ENCODE assay signal across 20 cellular contexts in the genomic region with DNA sequence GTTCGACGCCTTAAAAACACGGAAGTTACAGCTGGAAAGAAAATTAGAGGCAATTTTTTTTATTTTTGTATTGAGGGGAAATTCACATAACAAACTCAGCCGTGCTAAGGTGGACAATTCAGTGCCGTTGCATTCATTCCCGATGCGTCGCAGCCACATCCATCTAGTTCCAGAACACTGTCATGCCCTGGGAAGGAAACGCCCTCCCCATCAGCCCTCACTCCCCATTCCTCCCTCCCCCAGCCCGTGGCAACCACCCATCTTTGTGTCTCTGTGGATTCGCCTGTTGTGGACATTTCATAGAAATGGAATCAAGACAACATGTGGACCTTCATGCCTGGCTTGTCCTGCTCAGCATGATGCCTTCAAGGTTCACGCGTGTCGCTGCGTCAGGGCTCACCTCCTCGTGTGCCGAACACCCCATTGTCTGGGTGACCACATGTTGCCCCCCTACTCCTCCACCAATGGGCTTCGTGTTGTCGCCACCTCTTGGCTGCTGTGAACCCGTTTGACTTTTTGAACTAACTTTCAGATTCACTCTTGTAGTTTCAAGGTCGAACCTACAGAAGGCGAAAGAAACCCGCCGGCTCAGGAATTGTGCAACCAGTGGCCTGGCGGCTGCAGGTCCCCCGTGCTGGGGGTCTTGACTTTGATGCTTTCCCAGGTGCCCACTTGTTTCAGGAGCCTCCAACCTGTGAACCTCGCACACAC. TPM values are rescaled to one million over a fixed set of nuclear protein-coding genes. Genes with fewer than 3 reads are reported as not detected.
DNase-seq lines count a peak whose midpoint lies in the region; ATAC-seq, FAIRE-seq and TF ChIP-seq lines count a peak whose summit lies in the region.
"Had no signal": no experiment of that assay in that cellular context is flagged by ENCODE, and none has a peak within 500 bp of the region (broad histone marks: within the 10 kb centered on the region; RNA-seq: fewer than 3 reads in every experiment).

No MANE protein-coding gene starts in this region.

- H3K27ac ChIP-seq in RWPE1 (peak overlapping the region; percentile 81), H1 (ENCODE audit: low read depth, low read length) (no peak overlapping the region), substantia nigra (ENCODE audit: low read depth, low read length, poor library complexity, severe bottlenecking) (no peak overlapping the region)
- H3K27ac ChIP-seq: colonic mucosa, epithelial cell of prostate had no signal

- H3K9ac ChIP-seq in H1 (replicated peaks in 1 of 4; ENCODE audit: extremely low read depth in 1 of 4, low read depth in 3 of 4, low read length in 3 of 4): no peak overlapping the region

- H3K4me3 Mint-ChIP-seq in natural killer cell treated with Interleukin-12 subunit alpha and Interleukin-12 subunit beta and Interleukin-15 and Interleukin-18, amount 100 ng/mL, for 72 hours: peak overlapping the region; percentile 12
- no peak overlapping the region for H3K4me3 Mint-ChIP-seq in natural killer cell
- no peak overlapping the region for H3K4me3 Mint-ChIP-seq in stimulated activated memory B cell treated with anti-CD40 and anti-IgM and Interleukin-4, amounts not matched to agents 10 μg/mL and 1 μg/mL and 100 μg/mL, for 72 hours
- H3K4me3 Mint-ChIP-seq: activated B cell treated with CpG ODN at 0.5 μM for 24 hours, mesothelial cell of epicardium, T-cell had no signal

- DNase-seq in natural killer cell treated with Interleukin-12 subunit alpha and Interleukin-12 subunit beta and Interleukin-15 and Interleukin-18, amount 100 ng/mL, for 72 hours (ENCODE audit: low spot score): no peak
- DNase-seq in natural killer cell (no peak), RWPE1 (ENCODE audit: low spot score) (no peak), H1 (ENCODE audit: low read depth in 1 of 2, low spot score in 2 of 2) (peak in 1 of 2 experiments; percentile 33), dermis blood vessel endothelial cell (no peak), substantia nigra (lab: John Stamatoyannopoulos, UW) (no peak), ureter (ENCODE audit: low spot score) (no peak)
- DNase-seq: activated B cell treated with CpG ODN at 0.5 μM for 24 hours, colonic mucosa, GF-D8, glutamatergic neuron, islet precursor cell, KG1, NCI-H1105 treated with DMSO at 0.1 percent for 48 hours, NCI-H2171 treated with DMSO at 0.1 percent for 48 hours, occipital lobe, T-cell had no signal

- no peak overlapping the region for H3K23ac ChIP-seq in H1 (ENCODE audit: insufficient read length)

- H2AFZ ChIP-seq in H1 (ENCODE audit: low read length): no peak overlapping the region

- H3K27me3 Mint-ChIP-seq in natural killer cell treated with Interleukin-12 subunit alpha and Interleukin-12 subunit beta and Interleukin-15 and Interleukin-18, amount 100 ng/mL, for 72 hours: no peaks in the 10 kb centered on the region
- no peaks in the 10 kb centered on the region for H3K27me3 Mint-ChIP-seq in natural killer cell (ENCODE audit: low read depth in 2 of 2)
- H3K27me3 Mint-ChIP-seq in stimulated activated memory B cell treated with anti-CD40 and anti-IgM and Interleukin-4, amounts not matched to agents 10 μg/mL and 1 μg/mL and 100 μg/mL, for 72 hours: no peaks in the 10 kb centered on the region
- H3K27me3 Mint-ChIP-seq: activated B cell treated with CpG ODN at 0.5 μM for 24 hours, T-cell had no signal

- TF ChIP-seq CTCF in natural killer cell (IDR thresholded peaks at IDR 0.05): no peak
- TF ChIP-seq CTCF in RWPE1 (conservative IDR thresholded peaks at IDR 0.05; ENCODE audit: low read depth): no peak
- peak in 2 of 3 experiments; percentile 56 to 58; a peak in 3 of 4 replicates for TF ChIP-seq CTCF in H1 (IDR thresholded peaks at IDR 0.05; ENCODE audit: control extremely low read depth in 1 of 3, insufficient read depth in 1 of 3, low read depth in 1 of 3, low read length in 3 of 3)

- peaks cover 7 to 10% of the 10 kb centered on the region in 2 donors for H3K4me1 Mint-ChIP-seq in natural killer cell treated with Interleukin-12 subunit alpha and Interleukin-12 subunit beta and Interleukin-15 and Interleukin-18, amount 100 ng/mL, for 72 hours (ENCODE audit: low read depth in 2 of 2)
- peaks cover 4 to 9% of the 10 kb centered on the region in 2 donors for H3K4me1 Mint-ChIP-seq in natural killer cell
- H3K4me1 Mint-ChIP-seq in stimulated activated memory B cell treated with anti-CD40 and anti-IgM and Interleukin-4, amounts not matched to agents 10 μg/mL and 1 μg/mL and 100 μg/mL, for 72 hours: peaks cover 23% of the 10 kb centered on the region
- H3K4me1 Mint-ChIP-seq: activated B cell treated with CpG ODN at 0.5 μM for 24 hours, mesothelial cell of epicardium had no signal

- H4K20me1 ChIP-seq in H1 (replicated peaks in 1 of 2; ENCODE audit: control insufficient read depth in 1 of 2, insufficient read depth in 2 of 2, low read length in 2 of 2): peaks cover 0 to 15% of the 10 kb centered on the region in 2 experiments

- CTCF ChIA-PET in RWPE1 (lab: Yijun Ruan, JAX): no interaction called here
- CTCF ChIA-PET in H1 (lab: Charles Lee; ENCODE audit: partially characterized antibody): interaction anchor here (0.6 to 1.6 kb wide), 10 partner anchors 10 to 321 kb away, joined by 3 to 7 read pairs (median 4); no protein-coding TSS in a partner anchor

- FAIRE-seq in H1 (lab: Jason Lieb, UNC): peak; percentile 65

- H3K9me3 ChIP-seq in H1 (ENCODE audit: insufficient read depth in 2 of 2, low read depth in 1 of 2, low read length in 1 of 2): peaks cover 0 to 6% of the 10 kb centered on the region in 2 experiments; a peak in 1 of 4 replicates
- H3K9me3 ChIP-seq: colonic mucosa had no signal

- no peak overlapping the region for H3K14ac ChIP-seq in H1 (ENCODE audit: insufficient read length)

- no peak overlapping the region for H3K56ac ChIP-seq in H1 (replicated peaks; ENCODE audit: insufficient read length, low read depth, low read length)

- no peak overlapping the region for H2BK120ac ChIP-seq in H1 (replicated peaks; ENCODE audit: low read depth, low read length)

- H3K4me1 ChIP-seq in H1 (replicated peaks in 1 of 4; ENCODE audit: control insufficient read depth in 3 of 4, insufficient read depth in 4 of 4, low read length in 3 of 4): no peaks in the 10 kb centered on the region; a peak in 1 of 7 replicates
- H3K4me1 ChIP-seq: colonic mucosa had no signal

- peak overlapping the region; percentile 94; the same call in 1 of the 2 replicates for H2AK5ac ChIP-seq in H1 (ENCODE audit: low read depth, low read length)

- 94% methylated on average over 25 of the region's 27 CpGs; no CpG with 5 or more reads in 1 of the 2 experiments for WGBS in H1 (ENCODE audit: extremely low coverage in 1 of 2, insufficient coverage in 1 of 2, insufficient read length in 1 of 2, insufficient replicate concordance in 2 of 2, low coverage in 1 of 2, low lambda C conversion rate in 2 of 2, missing lambda C conversion rate in 1 of 2), 2 experiments

- no peaks in the 10 kb centered on the region for H3K27me3 ChIP-seq in H1 (replicated peaks in 1 of 4; ENCODE audit: control insufficient read depth in 3 of 4, extremely low read depth in 1 of 4, insufficient read depth in 3 of 4, low read length in 3 of 4)
- H3K27me3 ChIP-seq: colonic mucosa had no signal

- H2BK5ac ChIP-seq in H1 (ENCODE audit: low read depth, low read length): no peak overlapping the region

- POLR2A ChIA-PET in RWPE1 (lab: Yijun Ruan, JAX; ENCODE audit: low non-redundant PET): no interaction called here
- POLR2A ChIA-PET in H1 (lab: Charles Lee; ENCODE audit: partially characterized antibody): interaction anchor here (1.6 kb wide), 1 partner anchor 18 kb away, joined by 4 read pairs; no protein-coding TSS in a partner anchor

- no peaks in the 10 kb centered on the region for H3K9me3 Mint-ChIP-seq in natural killer cell treated with Interleukin-12 subunit alpha and Interleukin-12 subunit beta and Interleukin-15 and Interleukin-18, amount 100 ng/mL, for 72 hours
- no peaks in the 10 kb centered on the region for H3K9me3 Mint-ChIP-seq in natural killer cell
- H3K9me3 Mint-ChIP-seq in stimulated activated memory B cell treated with anti-CD40 and anti-IgM and Interleukin-4, amounts not matched to agents 10 μg/mL and 1 μg/mL and 100 μg/mL, for 72 hours: no peaks in the 10 kb centered on the region
- H3K9me3 Mint-ChIP-seq: activated B cell treated with CpG ODN at 0.5 μM for 24 hours, mesothelial cell of epicardium, T-cell had no signal

- H4K8ac ChIP-seq in H1 (ENCODE audit: extremely low read depth, insufficient read depth, low read length): peak overlapping the region; percentile 3; the same call in 1 of the 2 replicates

- no peak for ATAC-seq in natural killer cell treated with Interleukin-12 subunit alpha and Interleukin-12 subunit beta and Interleukin-15 and Interleukin-18, amount 100 ng/mL, for 72 hours
- no peak for ATAC-seq in natural killer cell
- no peak for ATAC-seq in stimulated activated memory B cell treated with anti-CD40 and anti-IgM and Interleukin-4, amounts not matched to agents 10 μg/mL and 1 μg/mL and 100 μg/mL, for 72 hours
- ATAC-seq: T-cell had no signal

- no peak for TF ChIP-seq EP300 in H1 (IDR thresholded peaks at IDR 0.05; ENCODE audit: borderline replicate concordance in 1 of 2, low read depth in 2 of 2, low read length in 2 of 2)

- no peak overlapping the region for H4K91ac ChIP-seq in H1 (replicated peaks; ENCODE audit: insufficient read length, low read length)

- intact Hi-C loops in natural killer cell (cut with micrococcal nuclease): no loop called here

- no peak overlapping the region for H3K18ac ChIP-seq in H1 (ENCODE audit: extremely low read depth, low read length)

- H3K79me2 ChIP-seq in H1 (ENCODE audit: control insufficient read depth in 1 of 2, insufficient read depth in 2 of 2, low read length in 2 of 2): no peaks in the 10 kb centered on the region

- H3K36me3 Mint-ChIP-seq in natural killer cell treated with Interleukin-12 subunit alpha and Interleukin-12 subunit beta and Interleukin-15 and Interleukin-18, amount 100 ng/mL, for 72 hours: no peaks in the 10 kb centered on the region
- no peaks in the 10 kb centered on the region for H3K36me3 Mint-ChIP-seq in natural killer cell
- peaks cover 18% of the 10 kb centered on the region for H3K36me3 Mint-ChIP-seq in stimulated activated memory B cell treated with anti-CD40 and anti-IgM and Interleukin-4, amounts not matched to agents 10 μg/mL and 1 μg/mL and 100 μg/mL, for 72 hours
- H3K36me3 Mint-ChIP-seq: T-cell had no signal

- peak overlapping the region; percentile 11; the same call in 1 of the 2 replicates for H2BK12ac ChIP-seq in H1 (ENCODE audit: low read depth, low read length)

- peak overlapping the region; percentile 69 for H3K4ac ChIP-seq in H1 (replicated peaks; ENCODE audit: insufficient read length, low read depth, low read length)

- no peaks in the 10 kb centered on the region for H3K36me3 ChIP-seq in H1 (ENCODE audit: control insufficient read depth in 2 of 4, insufficient read depth in 4 of 4, low read length in 3 of 4)
- H3K36me3 ChIP-seq: colonic mucosa had no signal

- H3K4me3 ChIP-seq in H1 (ENCODE audit: extremely low read depth in 1 of 4, insufficient read depth in 2 of 4, low read depth in 3 of 4, low read length in 4 of 4): no peak overlapping the region
- H3K4me3 ChIP-seq: colonic mucosa had no signal

- no peaks in the 10 kb centered on the region for H3K23me2 ChIP-seq in H1 (ENCODE audit: low read depth, low read length)

- TF ChIP-seq RAD21 in H1 (IDR thresholded peaks at IDR 0.05 in 1 of 2, conservative IDR thresholded peaks at IDR 0.05 in 1 of 2; ENCODE audit: low read depth in 2 of 2, low read length in 2 of 2): peak; percentile 49 to 62

- no peak for TF ChIP-seq POLR2A in H1 (IDR thresholded peaks at IDR 0.05; ENCODE audit: control extremely low read depth in 1 of 2, low read depth in 2 of 2, low read length in 2 of 2)

- H2BK20ac ChIP-seq in H1 (ENCODE audit: low read length): no peak overlapping the region

- H3K79me1 ChIP-seq in H1 (ENCODE audit: low read depth, low read length): peaks cover 4% of the 10 kb centered on the region; the same call in 1 of the 2 replicates

- H3K27ac Mint-ChIP-seq in natural killer cell treated with Interleukin-12 subunit alpha and Interleukin-12 subunit beta and Interleukin-15 and Interleukin-18, amount 100 ng/mL, for 72 hours: peak overlapping the region in 1 of 2 donors; percentile 44
- no peak overlapping the region for H3K27ac Mint-ChIP-seq in natural killer cell
- peak overlapping the region; percentile 76 for H3K27ac Mint-ChIP-seq in stimulated activated memory B cell treated with anti-CD40 and anti-IgM and Interleukin-4, amounts not matched to agents 10 μg/mL and 1 μg/mL and 100 μg/mL, for 72 hours
- H3K27ac Mint-ChIP-seq: activated B cell treated with CpG ODN at 0.5 μM for 24 hours, mesothelial cell of epicardium, T-cell had no signal

- no peak overlapping the region for H3K4me2 ChIP-seq in H1 (ENCODE audit: insufficient read depth in 1 of 2, low read depth in 2 of 2, low read length in 2 of 2)

- no peak overlapping the region for H4K5ac ChIP-seq in H1 (ENCODE audit: insufficient read length, low read depth, low read length)

- no peak overlapping the region for H2BK15ac ChIP-seq in H1 (ENCODE audit: low read length)

RNA-seq across cellular contexts. Expression of gene CAMSAP1, which starts 17.4 kb away (rescaled TPM):
- total RNA-seq in natural killer cell treated with Interleukin-12 subunit alpha and Interleukin-12 subunit beta and Interleukin-15 and Interleukin-18, amount 100 ng/mL, for 72 hours: 10 to 100 TPM; 23.4 to 25.5 TPM
- total RNA-seq in natural killer cell (10 to 100 TPM; 25.9 to 33.5 (median 28.1) TPM), dermis blood vessel endothelial cell (17.5 and 20.1 TPM in 2 replicates), ureter (35.8 TPM)
- 43.1 and 44.0 TPM in 2 replicates for total RNA-seq in H1 (2021; fragmentation: NEBNext Ultra II Directional; extraction: Animal tissue kit (Norgen Biotek cat#: 25700))
- 13.4 and 14.4 TPM in 2 replicates for polyA plus RNA-seq in H1 (2011; rRNA removed)
- polyA plus RNA-seq in H1 (2011; cell fraction: cytosol; rRNA removed): 10.7 TPM
- polyA plus RNA-seq in H1 (2011; cell fraction: nucleus; rRNA removed): 29.4 TPM
- polyA plus RNA-seq in H1 (2012, experiment 1 of 2): 18.7 to 25.2 TPM (median 22.4 TPM) in 4 replicates
- 5.8 TPM for polyA plus RNA-seq in H1 (2012, experiment 2 of 2)
- polyA plus RNA-seq in H1 (2013, experiment 1 of 2): 19.1 TPM
- polyA plus RNA-seq in H1 (2013, experiment 2 of 2): 17.7 TPM
- polyA minus RNA-seq in H1 (2011; rRNA and poly(A)+ RNA removed): 29.0 and 30.8 TPM in 2 replicates
- 64.3 TPM for polyA minus RNA-seq in H1 (2011; cell fraction: cytosol; rRNA and poly(A)+ RNA removed)
- polyA minus RNA-seq in H1 (2011; cell fraction: nucleus; rRNA and poly(A)+ RNA removed): 31.5 TPM

RNA-seq across cellular contexts. Expression of gene UBAC1, which starts 36.4 kb away (rescaled TPM):
- 10 to 100 TPM; 28.9 to 42.4 TPM for total RNA-seq in natural killer cell treated with Interleukin-12 subunit alpha and Interleukin-12 subunit beta and Interleukin-15 and Interleukin-18, amount 100 ng/mL, for 72 hours
- total RNA-seq in natural killer cell (10 to 100 TPM; 22.7 to 31.8 (median 27.6) TPM), dermis blood vessel endothelial cell (35.9 and 36.2 TPM in 2 replicates), ureter (34.2 TPM)
- total RNA-seq in H1 (2021; fragmentation: NEBNext Ultra II Directional; extraction: Animal tissue kit (Norgen Biotek cat#: 25700)): 59.3 and 63.1 TPM in 2 replicates
- 85.2 and 105 TPM in 2 replicates for polyA plus RNA-seq in H1 (2011; rRNA removed)
- polyA plus RNA-seq in H1 (2011; cell fraction: cytosol; rRNA removed): 74.8 TPM
- polyA plus RNA-seq in H1 (2011; cell fraction: nucleus; rRNA removed): 68.0 TPM
- 40.4 to 56.7 TPM (median 50.5 TPM) in 4 replicates for polyA plus RNA-seq in H1 (2012, experiment 1 of 2)
- polyA plus RNA-seq in H1 (2012, experiment 2 of 2): 65.3 TPM
- polyA plus RNA-seq in H1 (2013, experiment 1 of 2): 51.1 TPM
- polyA plus RNA-seq in H1 (2013, experiment 2 of 2): 54.0 TPM
- 21.6 and 41.3 TPM in 2 replicates for polyA minus RNA-seq in H1 (2011; rRNA and poly(A)+ RNA removed)
- polyA minus RNA-seq in H1 (2011; cell fraction: cytosol; rRNA and poly(A)+ RNA removed): 26.6 TPM
- polyA minus RNA-seq in H1 (2011; cell fraction: nucleus; rRNA and poly(A)+ RNA removed): 19.2 TPM

Comparison
In these comparisons a context has a peak if more than half of its experiments do, and no peak if none do; other contexts are left out.
1. CTCF ChIP-seq: peak in H1 (2 of 3); none in natural killer cell (single experiment) and RWPE1 (single experiment).